ENCODE assay signal across 8 cellular contexts in the genomic region with DNA sequence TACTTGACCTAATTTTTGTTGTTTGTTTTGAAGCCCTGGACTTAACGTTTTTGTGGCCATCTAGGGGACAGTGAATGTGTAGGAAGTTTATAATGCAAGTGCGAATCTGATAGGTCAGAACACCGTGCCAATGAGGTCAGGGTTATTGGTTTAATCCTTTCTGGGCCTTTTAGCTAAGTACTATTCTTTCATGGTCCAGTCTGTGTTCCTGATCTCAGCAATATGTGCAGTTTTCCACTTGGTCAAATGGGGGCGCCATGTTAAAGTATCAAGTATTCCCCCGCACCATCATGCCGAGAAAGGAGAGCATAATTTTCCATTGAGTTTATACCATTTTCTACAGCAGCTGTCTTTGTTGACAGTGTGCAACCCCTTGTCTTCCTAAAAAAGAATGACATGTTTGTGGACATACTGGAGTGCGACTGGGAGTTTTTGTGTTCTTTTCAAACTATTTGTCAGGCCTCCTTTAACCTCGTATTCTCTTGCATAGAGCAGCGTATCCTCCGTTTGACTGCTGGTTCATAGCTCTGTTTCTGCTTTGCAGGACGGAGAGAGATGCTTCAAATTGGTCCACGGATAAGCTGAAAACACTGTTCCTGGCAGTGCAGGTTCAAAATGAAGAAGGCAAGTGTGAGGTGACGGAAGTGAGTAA. TPM values are rescaled to one million over a fixed set of nuclear protein-coding genes. Genes with fewer than 3 reads are reported as not detected.
DNase-seq lines count a peak whose midpoint lies in the region; ATAC-seq and TF ChIP-seq lines count a peak whose summit lies in the region.

No MANE protein-coding gene starts in this region.

- H4K91ac ChIP-seq in IMR-90 (ENCODE audit: insufficient read depth, low read depth, low read length), result no peak overlapping the region

- H4K20me1 ChIP-seq in IMR-90 (ENCODE audit: insufficient read depth, low read length), result peaks cover 14% of the 10 kb centered on the region; the same call in 1 of the 2 replicates

- H3K4me2 ChIP-seq in IMR-90 (ENCODE audit: low read depth, low read length), result peak overlapping the region; percentile 95

- H3K27me3 ChIP-seq in IMR-90 (ENCODE audit: control insufficient read depth, insufficient read depth, low read length) (no peaks in the 10 kb centered on the region), RWPE2 (ENCODE audit: insufficient read depth, poor library complexity, severe bottlenecking) (no peaks in the 10 kb centered on the region), uterus (no peaks in the 10 kb centered on the region)

- no peak overlapping the region for H2AFZ ChIP-seq in IMR-90 (replicated peaks; ENCODE audit: low read length, poor library complexity)

- BruUV-seq in IMR-90 (replicated peaks; lab: Mats Ljungman, UMichigan), result no TSS peak

- peak; percentile 78 for TF ChIP-seq CTCF in IMR-90 (conservative IDR thresholded peaks at IDR 0.05; ENCODE audit: low read depth, low read length)
- peak; percentile 84 for TF ChIP-seq CTCF in RWPE2 (IDR thresholded peaks at IDR 0.05; ENCODE audit: poor library complexity, severe bottlenecking)
- TF ChIP-seq CTCF in progenitor cell of endocrine pancreas (IDR thresholded peaks at IDR 0.05; ENCODE audit: unreplicated experiment), result peak; percentile 62
- TF ChIP-seq CTCF in uterus (IDR thresholded peaks at IDR 0.05), result peak; percentile 32 to 58 (median 46)

- H3K9me3 ChIP-seq in IMR-90 (ENCODE audit: control insufficient read depth, insufficient read depth, low read length) (no peaks in the 10 kb centered on the region), RWPE2 (ENCODE audit: severe bottlenecking) (no peaks in the 10 kb centered on the region), uterus (no peaks in the 10 kb centered on the region)

- 0 out of 2 replicates have a peak overlapping the region, but pooled peaks have one; percentile 11 for H3K56ac ChIP-seq in IMR-90 (ENCODE audit: extremely low read depth, insufficient read depth, low read length)

- intact Hi-C loops in IMR-90 (cut with micrococcal nuclease), result loop anchor here (1.0 to 10.0 kb wide), 7 partner anchors 57 to 343 kb away; a partner anchor contains a TSS
- intact Hi-C loops in head of caudate nucleus (cut with DNase I), result loop anchor here (5.0 kb wide), 2 partner anchors 93 to 248 kb away; a partner anchor contains a TSS
- intact Hi-C loops in uterus (cut with DNase I; ENCODE audit: low total_unique reads), result no loop called here

- no peak overlapping the region for H3K27ac ChIP-seq in IMR-90 (ENCODE audit: insufficient read depth, low read length)
- peak overlapping the region; percentile 65 for H3K27ac ChIP-seq in RWPE2 (ENCODE audit: poor library complexity, severe bottlenecking)
- H3K27ac ChIP-seq in uterus, result peak overlapping the region in 1 of 2 donors; percentile 98

- no peak overlapping the region for H2BK20ac ChIP-seq in IMR-90 (ENCODE audit: low read depth, low read length)

- CTCF ChIA-PET in IMR-90 (lab: Yijun Ruan, JAX), result interaction anchor here (0.7 to 1.3 kb wide), 10 partner anchors 9 to 236 kb away, joined by 3 to 8 read pairs (median 3); no protein-coding TSS in a partner anchor

- H3K4me3 Mint-ChIP-seq in progenitor cell of endocrine pancreas (ENCODE audit: low read depth), result peak overlapping the region; percentile 100

- POLR2A ChIA-PET in IMR-90 (lab: Charles Lee; ENCODE audit: unreplicated experiment), result interaction anchor here (0.5 to 1.0 kb wide), 2 partner anchors 138 to 143 kb away, joined by 3 to 6 read pairs; a partner anchor contains a TSS

- no peaks in the 10 kb centered on the region for H3K9me3 Mint-ChIP-seq in progenitor cell of endocrine pancreas (ENCODE audit: low read depth)

- peak; percentile 71 for TF ChIP-seq RAD21 in IMR-90 (IDR thresholded peaks at IDR 0.05; ENCODE audit: low read length)

- H3K23ac ChIP-seq in IMR-90 (ENCODE audit: low read depth, low read length), result peak overlapping the region; percentile 8; the same call in 1 of the 2 replicates

- H2BK5ac ChIP-seq in IMR-90 (ENCODE audit: low read depth, low read length, poor library complexity, severe bottlenecking), result no peak overlapping the region

- peaks cover 2% of the 10 kb centered on the region; the same call in 1 of the 2 replicates for H3K9me1 ChIP-seq in IMR-90 (ENCODE audit: insufficient read depth, low read length)

- TF ChIP-seq POLR2A in IMR-90 (IDR thresholded peaks at IDR 0.05; ENCODE audit: low read depth, low read length) (no peak), uterus (IDR thresholded peaks at IDR 0.05) (no peak)

- H3K79me1 ChIP-seq in IMR-90 (ENCODE audit: low read depth in 1 of 2, low read length in 2 of 2), result peaks cover 18 to 54% of the 10 kb centered on the region in 2 experiments; a peak in 3 of 4 replicates

- dilution Hi-C loops in IMR-90 (cut with HindIII; ENCODE audit: low sequenced_read_pairs, unreplicated experiment), result no loop called here

- no peak overlapping the region for H4K5ac ChIP-seq in IMR-90 (ENCODE audit: low read depth, low read length)

- no peak overlapping the region for H2AK5ac ChIP-seq in IMR-90 (ENCODE audit: low read depth, low read length)

- no peak overlapping the region for H2BK120ac ChIP-seq in IMR-90 (ENCODE audit: low read depth, low read length)

- WGBS in IMR-90 (ENCODE audit: extremely low coverage in 2 of 2, insufficient read length in 1 of 2), 2 experiments, result 80% methylated on average over 3 of the region's 13 CpGs; no CpG with 5 or more reads in 1 of the 2 experiments

- peak; percentile 40 for DNase-seq in Caki2 (ENCODE audit: low read depth)
- peak; percentile 77 for DNase-seq in IMR-90
- DNase-seq in RWPE2 (ENCODE audit: low spot score), result no peak
- peak; percentile 67 for DNase-seq in activated naive CD4-positive, alpha-beta T cell treated with anti-CD3 and anti-CD28 coated beads, Interleukin-2, amount 50 U/mL, for 16 hours
- DNase-seq in head of caudate nucleus, result peak in 40 of 42 donors; percentile 40 to 89 (median 74)
- no peak for DNase-seq in progenitor cell of endocrine pancreas (ENCODE audit: low spot score, unreplicated experiment)
- peak in 1 of 2 donors; percentile 54 for DNase-seq in uterus

- H3K4me1 ChIP-seq in IMR-90 (ENCODE audit: control insufficient read depth, insufficient read depth, low read length) (peaks cover 3% of the 10 kb centered on the region), RWPE2 (ENCODE audit: insufficient read depth, poor library complexity, severe bottlenecking) (peaks cover 10% of the 10 kb centered on the region), uterus (no peaks in the 10 kb centered on the region)

- H3K4me3 ChIP-seq in IMR-90 (ENCODE audit: insufficient read depth, low read depth, low read length), result peak overlapping the region; percentile 60; the same call in 1 of the 2 replicates
- peak overlapping the region; percentile 77 for H3K4me3 ChIP-seq in RWPE2 (ENCODE audit: severe bottlenecking)
- peak overlapping the region; percentile 87 to 95 for H3K4me3 ChIP-seq in uterus

- peaks cover 25% of the 10 kb centered on the region for H3K4me1 Mint-ChIP-seq in progenitor cell of endocrine pancreas (ENCODE audit: low read depth)

- no peak overlapping the region for H3K18ac ChIP-seq in IMR-90 (ENCODE audit: low read depth, low read length)

- H3K14ac ChIP-seq in IMR-90 (replicated peaks; ENCODE audit: low read depth, low read length), result no peak overlapping the region

- H2AK9ac ChIP-seq in IMR-90 (replicated peaks; ENCODE audit: low read depth, low read length, poor library complexity), result no peak overlapping the region

- peak overlapping the region; percentile 100 for H3K27ac Mint-ChIP-seq in progenitor cell of endocrine pancreas

- peaks cover 23% of the 10 kb centered on the region for H3K36me3 Mint-ChIP-seq in progenitor cell of endocrine pancreas (ENCODE audit: insufficient read depth)

- no peaks in the 10 kb centered on the region for H3K27me3 Mint-ChIP-seq in progenitor cell of endocrine pancreas

- no peak overlapping the region for H3K4ac ChIP-seq in IMR-90 (ENCODE audit: low read depth, low read length)

- no peak overlapping the region for H4K8ac ChIP-seq in IMR-90 (ENCODE audit: low read depth in 2 of 2, low read length in 2 of 2)

- peak overlapping the region; percentile 96; the same call in 1 of the 2 replicates for H3K9ac ChIP-seq in IMR-90 (ENCODE audit: low read depth, low read length)

- H2BK15ac ChIP-seq in IMR-90 (ENCODE audit: low read depth, low read length), result no peak overlapping the region

- H3K36me3 ChIP-seq in IMR-90 (ENCODE audit: control insufficient read depth, insufficient read depth, low read length) (peaks cover 29% of the 10 kb centered on the region), RWPE2 (ENCODE audit: low read depth) (peaks cover 51% of the 10 kb centered on the region), uterus (no peaks in the 10 kb centered on the region)

- in situ Hi-C loops in Caki2 (cut with HindIII; ENCODE audit: low pct_unique_long_range_greater_than_20kb, low sequenced_read_pairs), result no loop called here
- in situ Hi-C loops in IMR-90 (cut with MboI; ENCODE audit: low sequenced_read_pairs), result no loop called here

- ATAC-seq in IMR-90 (ENCODE audit: low read depth) (peak; percentile 10; the same call in 1 of the 2 replicates), RWPE2 (ENCODE audit: low read depth) (no peak), HG02763 (IDR thresholded peaks at IDR 0.05; ENCODE audit: unreplicated experiment) (no peak)

RNA-seq across cellular contexts. Expression of a gene that starts 1.3 kb away (rescaled TPM):
- 136 and 165 TPM in 2 replicates for total RNA-seq in Caki2 (2014; rRNA removed; shearing (Covaris generic); ENCODE audit: low replicate concordance)
- total RNA-seq in IMR-90 (2012; rRNA removed), result 152 and 166 TPM in 2 replicates
- polyA plus RNA-seq in IMR-90 (2012; rRNA removed), result 190 and 252 TPM in 2 replicates
- polyA plus RNA-seq in IMR-90 (2012; cell fraction: cytosol; rRNA removed), result 97.8 and 134 TPM in 2 replicates
- 42.3 and 94.5 TPM in 2 replicates for polyA plus RNA-seq in IMR-90 (2012; cell fraction: nucleus; rRNA removed; ENCODE audit: low replicate concordance)
- total RNA-seq in progenitor cell of endocrine pancreas, result 160 and 179 TPM in 2 replicates
- 1,000 to 10,000 TPM in 1 of 4 donors, 100 to 1,000 TPM in 2, 10 to 100 TPM in 1; 91.8 to 1,536 (median 141) TPM for total RNA-seq in uterus

RNA-seq across cellular contexts. Expression of a gene that starts 1.8 kb away (rescaled TPM):
- 19.9 and 24.1 TPM in 2 replicates for total RNA-seq in Caki2 (2014; rRNA removed; shearing (Covaris generic); ENCODE audit: low replicate concordance)
- total RNA-seq in IMR-90 (2012; rRNA removed) (32.2 and 43.0 TPM in 2 replicates), progenitor cell of endocrine pancreas (30.7 and 33.7 TPM in 2 replicates), uterus (10 to 100 TPM in 3 of 4 donors, 1 to 10 TPM in 1; 7.4 to 54.1 (median 23.6) TPM)
- polyA plus RNA-seq in IMR-90 (2012; rRNA removed), result 17.2 and 19.0 TPM in 2 replicates
- 7.5 and 11.2 TPM in 2 replicates for polyA plus RNA-seq in IMR-90 (2012; cell fraction: cytosol; rRNA removed)
- 6.8 and 34.7 TPM in 2 replicates for polyA plus RNA-seq in IMR-90 (2012; cell fraction: nucleus; rRNA removed; ENCODE audit: low replicate concordance)

RNA-seq across cellular contexts. Expression of a gene that starts 35.9 kb away (rescaled TPM):
- total RNA-seq in Caki2 (2014; rRNA removed; shearing (Covaris generic); ENCODE audit: low replicate concordance), result not detected in 2 replicates
- total RNA-seq in IMR-90 (2012; rRNA removed), result under 0.01 TPM in 2 replicates
- 0.06 and 0.14 TPM in 2 replicates for polyA plus RNA-seq in IMR-90 (2012; rRNA removed)
- polyA plus RNA-seq in IMR-90 (2012; cell fraction: cytosol; rRNA removed), result not detected in 2 replicates
- polyA plus RNA-seq in IMR-90 (2012; cell fraction: nucleus; rRNA removed; ENCODE audit: low replicate concordance), result 0.20 and 0.47 TPM in 2 replicates
- 1.2 and 1.8 TPM in 2 replicates for total RNA-seq in progenitor cell of endocrine pancreas
- under 1 TPM in 2 of 4 donors, not detected in 2; 0.41 to 0.76 TPM for total RNA-seq in uterus

RNA-seq across cellular contexts. Expression of a gene that starts 39.4 kb away (rescaled TPM):
- 0.14 TPM in 1 of 2 replicates, not detected in the other for total RNA-seq in Caki2 (2014; rRNA removed; shearing (Covaris generic); ENCODE audit: low replicate concordance)
- under 0.01 TPM in 2 replicates for total RNA-seq in IMR-90 (2012; rRNA removed)
- 0.12 and 0.19 TPM in 2 replicates for polyA plus RNA-seq in IMR-90 (2012; rRNA removed)
- polyA plus RNA-seq in IMR-90 (2012; cell fraction: cytosol; rRNA removed), result 0.07 and 0.11 TPM in 2 replicates
- 0.14 and 0.16 TPM in 2 replicates for polyA plus RNA-seq in IMR-90 (2012; cell fraction: nucleus; rRNA removed; ENCODE audit: low replicate concordance)
- 0.42 TPM in 1 of 2 replicates, not detected in the other for total RNA-seq in progenitor cell of endocrine pancreas
- 1 to 10 TPM in 1 of 4 donors, under 1 TPM in 1, not detected in 2; 0.69 to 1.5 TPM for total RNA-seq in uterus

Comparison
In these comparisons a context has a peak if more than half of its experiments do, and no peak if none do; other contexts are left out.
1. DNase-seq: peak in Caki2 (single experiment), IMR-90 (single experiment), activated naive CD4-positive, alpha-beta T cell treated with anti-CD3 and anti-CD28 coated beads, Interleukin-2, amount 50 U/mL, for 16 hours (single experiment) and head of caudate nucleus (40 of 42); none in RWPE2 (single experiment) and progenitor cell of endocrine pancreas (single experiment).
2. Peak in every context shown above with its lines, with median percentiles within 50 percentile points of each other: H3K4me3 ChIP-seq and CTCF ChIP-seq.